Comparison of ENCODE assay signal across 26 cellular contexts in genomic region chr13:29131159-29131558, GRCh38.
DNase-seq lines count a peak whose midpoint lies in the region; ATAC-seq, FAIRE-seq and TF ChIP-seq lines count a peak whose summit lies in the region.
"Had no signal": no experiment of that assay in that cellular context is flagged by ENCODE, and none has a peak within 500 bp of the region (broad histone marks: within the 10 kb centered on the region; RNA-seq: fewer than 3 reads in every experiment).

No MANE protein-coding gene starts in this region.

- no peak for DNase-seq in HepG2 (ENCODE audit: low spot score)
- no peak for DNase-seq in right lobe of liver
- no peak for DNase-seq in stimulated activated effector memory CD8-positive, alpha-beta T cell treated with anti-CD3 and anti-CD28 coated beads, Interleukin-12 subunit alpha, Interleukin-12 subunit beta, amount 100 ng/mL, for 72 hours (ENCODE audit: low spot score in 2 of 2)
- no peak for DNase-seq in NCI-H226
- DNase-seq in Caco-2: no peak
- DNase-seq in anterior cingulate cortex (lab: John Stamatoyannopoulos, UW): no peak
- DNase-seq: 8988T; ACHN; AML-193; BE2C; CD4-positive, alpha-beta T cell; CD8-positive, alpha-beta memory T cell; COR-L47; DMS153; EL; GDM1; GM23248; H7; HCEC 1CT had no signal

- no peaks in the 10 kb centered on the region for H3K36me3 ChIP-seq in liver (ENCODE audit: control insufficient read depth in 4 of 4, insufficient read depth in 3 of 4, low read depth in 1 of 4, low read length in 3 of 4)
- no peaks in the 10 kb centered on the region for H3K36me3 ChIP-seq in HepG2 (replicated peaks in 1 of 2; ENCODE audit: control insufficient read depth in 1 of 2, insufficient read depth in 2 of 2, low read length in 2 of 2)
- no peaks in the 10 kb centered on the region for H3K36me3 ChIP-seq in right lobe of liver
- no peaks in the 10 kb centered on the region for H3K36me3 ChIP-seq in Caco-2 (ENCODE audit: control insufficient read depth, insufficient read depth, low read length)
- H3K36me3 ChIP-seq: BE2C; BLaER1 treated with 17β-estradiol and CSF1 and Interleukin-3, amounts not matched to agents 10 nM and 100 nM had no signal

- no peaks in the 10 kb centered on the region for H3K9me3 Mint-ChIP-seq in stimulated activated effector memory CD8-positive, alpha-beta T cell treated with anti-CD3 and anti-CD28 coated beads, Interleukin-12 subunit alpha, Interleukin-12 subunit beta, amount 100 ng/mL, for 72 hours
- no peaks in the 10 kb centered on the region for H3K9me3 Mint-ChIP-seq in Caco-2 (ENCODE audit: unreplicated experiment)
- H3K9me3 Mint-ChIP-seq: CD4-positive, alpha-beta T cell had no signal

- no peak overlapping the region for H2AFZ ChIP-seq in HepG2 (ENCODE audit: low read length)
- H2AFZ ChIP-seq: GM23248 had no signal

- H3K4me1 ChIP-seq in liver (ENCODE audit: control insufficient read depth in 4 of 4, insufficient read depth in 4 of 4, low read length in 3 of 4) (peaks cover 0 to 23% (median 7%) of the 10 kb centered on the region in 4 donors), HepG2 (ENCODE audit: insufficient read depth, low read length) (no peaks in the 10 kb centered on the region), right lobe of liver (peaks cover 0 to 30% (median 8%) of the 10 kb centered on the region in 4 donors), Caco-2 (no peaks in the 10 kb centered on the region)
- H3K4me1 ChIP-seq: A549, BE2C had no signal

- H3K27me3 Mint-ChIP-seq in Caco-2 (ENCODE audit: insufficient read depth, unreplicated experiment): peaks cover 17% of the 10 kb centered on the region
- H3K27me3 Mint-ChIP-seq: CD4-positive, alpha-beta T cell had no signal

- CTCF ChIA-PET in HepG2 (lab: Yijun Ruan, JAX; ENCODE audit: low intra/inter-chr PET ratio, low total read pairs): no interaction called here
- CTCF ChIA-PET in Caco-2 (lab: Charles Lee): no interaction called here

- ATAC-seq in HepG2 (no peak), right lobe of liver (no peak)
- peak; percentile 55 for ATAC-seq in stimulated activated effector memory CD8-positive, alpha-beta T cell treated with anti-CD3 and anti-CD28 coated beads, Interleukin-12 subunit alpha, Interleukin-12 subunit beta, amount 100 ng/mL, for 72 hours
- ATAC-seq: A549, GM12878 had no signal

- H3K79me2 ChIP-seq in HepG2 (ENCODE audit: insufficient read depth, low read length): no peaks in the 10 kb centered on the region

- peaks cover 9% of the 10 kb centered on the region for H3K4me1 Mint-ChIP-seq in stimulated activated effector memory CD8-positive, alpha-beta T cell treated with anti-CD3 and anti-CD28 coated beads, Interleukin-12 subunit alpha, Interleukin-12 subunit beta, amount 100 ng/mL, for 72 hours
- no peaks in the 10 kb centered on the region for H3K4me1 Mint-ChIP-seq in Caco-2 (ENCODE audit: low read depth, unreplicated experiment)

- TF ChIP-seq POLR2A in HepG2 (IDR thresholded peaks at IDR 0.05; ENCODE audit: insufficient read depth in 1 of 2, low read depth in 2 of 2, low read length in 2 of 2) (no peak), right lobe of liver (IDR thresholded peaks at IDR 0.05) (no peak)

- no peak for TF ChIP-seq EP300 in HepG2 (IDR thresholded peaks at IDR 0.05; ENCODE audit: low read depth in 2 of 2, low read length in 2 of 2)
- no peak for TF ChIP-seq EP300 in HepG2 (CRISPR knock-in tag; IDR thresholded peaks at IDR 0.05; ENCODE audit: borderline replicate concordance)

- TF ChIP-seq CTCF in liver (IDR thresholded peaks at IDR 0.05; ENCODE audit: low read depth, low read length, missing input control) (no peak), HepG2 (CRISPR knock-in tag; IDR thresholded peaks at IDR 0.05) (no peak), right lobe of liver (IDR thresholded peaks at IDR 0.05) (no peak), Caco-2 (IDR thresholded peaks at IDR 0.05; ENCODE audit: insufficient read depth in 1 of 2, low read depth in 1 of 2, low read length in 1 of 2, severe bottlenecking in 1 of 2, unreplicated experiment in 1 of 2) (no peak)

- no peaks in the 10 kb centered on the region for H3K36me3 Mint-ChIP-seq in stimulated activated effector memory CD8-positive, alpha-beta T cell treated with anti-CD3 and anti-CD28 coated beads, Interleukin-12 subunit alpha, Interleukin-12 subunit beta, amount 100 ng/mL, for 72 hours
- no peaks in the 10 kb centered on the region for H3K36me3 Mint-ChIP-seq in Caco-2 (ENCODE audit: insufficient read depth, unreplicated experiment)
- H3K36me3 Mint-ChIP-seq: CD14-positive monocyte had no signal

- H3K27ac Mint-ChIP-seq in stimulated activated effector memory CD8-positive, alpha-beta T cell treated with anti-CD3 and anti-CD28 coated beads, Interleukin-12 subunit alpha, Interleukin-12 subunit beta, amount 100 ng/mL, for 72 hours: no peak overlapping the region
- no peak overlapping the region for H3K27ac Mint-ChIP-seq in Caco-2 (ENCODE audit: unreplicated experiment)
- H3K27ac Mint-ChIP-seq: CD14-positive monocyte; CD4-positive, alpha-beta T cell; CD8-positive, alpha-beta memory T cell had no signal

- no peak for FAIRE-seq in HepG2 (lab: Jason Lieb, UNC)
- FAIRE-seq: A549, GM12878, GM19239, H1 had no signal

- in situ Hi-C loops in HepG2 (cut with HindIII; ENCODE audit: extremely low pct_ligation_motif_present, low pct_unique_long_range_greater_than_20kb): no loop called here

- no peak for TF ChIP-seq RAD21 in liver (IDR thresholded peaks at IDR 0.05)
- TF ChIP-seq RAD21 in HepG2 (CRISPR knock-in tag; IDR thresholded peaks at IDR 0.05): no peak

- intact Hi-C loops in HepG2 (cut with micrococcal nuclease; ENCODE audit: unreplicated experiment): no loop called here
- intact Hi-C loops in right lobe of liver (cut with DNase I): no loop called here
- intact Hi-C loops in Caco-2 (cut with micrococcal nuclease; ENCODE audit: unreplicated experiment): no loop called here

- no TSS peak for BruUV-seq in HepG2 (replicated peaks; lab: Mats Ljungman, UMichigan)
- no TSS peak for BruUV-seq in Caco-2 (replicated peaks; lab: Mats Ljungman, UMichigan)

- H4K20me1 ChIP-seq in HepG2 (ENCODE audit: insufficient read depth, low read length): no peaks in the 10 kb centered on the region
- H4K20me1 ChIP-seq: BLaER1 treated with 17β-estradiol and CSF1 and Interleukin-3, amounts not matched to agents 10 nM and 100 nM had no signal

- H3K4me3 ChIP-seq in liver (ENCODE audit: low read depth in 1 of 3, low read length in 3 of 3) (no peak overlapping the region), HepG2 (replicated peaks in 1 of 3; ENCODE audit: insufficient read depth in 1 of 3, low read depth in 2 of 3, low read length in 3 of 3) (no peak overlapping the region), right lobe of liver (no peak overlapping the region), Caco-2 (ENCODE audit: low read depth, low read length) (no peak overlapping the region)
- H3K4me3 ChIP-seq: A549; BLaER1 treated with 17β-estradiol and CSF1 and Interleukin-3, amounts not matched to agents 10 nM and 100 nM; GM12878; GM23248 had no signal

- 92% methylated on average over 1 of the region's 1 CpG for WGBS in liver
- no CpG with 5 or more reads among the region's 1 CpG for WGBS in HepG2 (ENCODE audit: low lambda C conversion rate)
- no CpG with 5 or more reads among the region's 1 CpG for WGBS in right lobe of liver (ENCODE audit: insufficient coverage, low coverage, low lambda C conversion rate, missing lambda C conversion rate)

- POLR2A ChIA-PET in HepG2 (lab: Yijun Ruan, JAX) (no interaction called here), Caco-2 (lab: Charles Lee) (no interaction called here)

- H3K4me3 Mint-ChIP-seq in stimulated activated effector memory CD8-positive, alpha-beta T cell treated with anti-CD3 and anti-CD28 coated beads, Interleukin-12 subunit alpha, Interleukin-12 subunit beta, amount 100 ng/mL, for 72 hours: no peak overlapping the region
- no peak overlapping the region for H3K4me3 Mint-ChIP-seq in Caco-2 (ENCODE audit: unreplicated experiment)
- H3K4me3 Mint-ChIP-seq: CD14-positive monocyte; CD4-positive, alpha-beta T cell; CD8-positive, alpha-beta memory T cell had no signal

- peak overlapping the region; percentile 67 to 68 for H3K27ac ChIP-seq in liver (ENCODE audit: low read depth in 1 of 2, low read length in 2 of 2)
- no peak overlapping the region for H3K27ac ChIP-seq in HepG2 (ENCODE audit: extremely low read length, insufficient read depth, low read length)
- H3K27ac ChIP-seq in right lobe of liver: peak overlapping the region; percentile 54 to 75 (median 74)
- H3K27ac ChIP-seq: A549; BLaER1 treated with 17β-estradiol and CSF1 and Interleukin-3, amounts not matched to agents 10 nM and 100 nM; GM23248 had no signal

- H3K27me3 ChIP-seq in liver (ENCODE audit: control insufficient read depth in 4 of 4, insufficient read depth in 4 of 4, low read length in 3 of 4): no peaks in the 10 kb centered on the region
- no peaks in the 10 kb centered on the region for H3K27me3 ChIP-seq in HepG2 (ENCODE audit: control insufficient read depth in 1 of 2, insufficient read depth in 2 of 2, low read length in 2 of 2)
- H3K27me3 ChIP-seq in right lobe of liver: no peaks in the 10 kb centered on the region
- no peaks in the 10 kb centered on the region for H3K27me3 ChIP-seq in Caco-2 (replicated peaks; ENCODE audit: control insufficient read depth, insufficient read depth, low read length)
- H3K27me3 ChIP-seq: BLaER1 treated with 17β-estradiol and CSF1 and Interleukin-3, amounts not matched to agents 10 nM and 100 nM had no signal

- H3K9me3 ChIP-seq in liver (ENCODE audit: control insufficient read depth in 4 of 4, low read length in 3 of 4) (no peaks in the 10 kb centered on the region), HepG2 (ENCODE audit: low read length) (peaks cover 77% of the 10 kb centered on the region), right lobe of liver (no peaks in the 10 kb centered on the region), Caco-2 (no peaks in the 10 kb centered on the region)
- H3K9me3 ChIP-seq: A549, BE2C had no signal

- no peak overlapping the region for H3K4me2 ChIP-seq in HepG2 (ENCODE audit: low read depth, low read length)
- H3K4me2 ChIP-seq: A549 had no signal

- H3K9ac ChIP-seq in liver (ENCODE audit: low read depth in 1 of 2, low read length in 2 of 2) (no peak overlapping the region), HepG2 (ENCODE audit: insufficient read depth, low read depth, low read length) (no peak overlapping the region)
- H3K9ac ChIP-seq: BLaER1 treated with 17β-estradiol and CSF1 and Interleukin-3, amounts not matched to agents 10 nM and 100 nM; GM23248 had no signal

TF ChIP-seq in liver, 16 proteins besides CTCF, POLR2A, EP300 and RAD21 (continues in another document):
- TF ChIP-seq YY1 (IDR thresholded peaks at IDR 0.05) (no peak), EGR1 (IDR thresholded peaks at IDR 0.05; ENCODE audit: low read depth in 2 of 2) (no peak)
- TF ChIP-seq, protein P1, sequence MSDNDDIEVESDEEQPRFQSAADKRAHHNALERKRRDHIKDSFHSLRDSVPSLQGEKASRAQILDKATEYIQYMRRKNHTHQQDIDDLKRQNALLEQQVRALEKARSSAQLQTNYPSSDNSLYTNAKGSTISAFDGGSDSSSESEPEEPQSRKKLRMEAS (IDR thresholded peaks at IDR 0.05): no peak
